22 cellular contexts compared by ENCODE assay signal in genomic region chr6:23511797-23512196, GRCh38.
"Had no signal": no experiment of that assay in that cellular context is flagged by ENCODE, and none has a peak within 500 bp of the region (broad histone marks: within the 10 kb centered on the region; RNA-seq: fewer than 3 reads in every experiment).

No MANE protein-coding gene starts in this region.

- H3K4me1 ChIP-seq: body of pancreas, heart right ventricle, lower lobe of right lung, sigmoid colon, transverse colon had no signal

- DNase-seq: activated CD4-positive, alpha-beta memory T cell treated with anti-CD3 and anti-CD28 coated beads for 36 hours; activated CD4-positive, alpha-beta T cell treated with anti-CD3 and anti-CD28 coated beads for 48 hours; activated gamma-delta T cell; anterior cingulate cortex; body of pancreas; effector CD4-positive, alpha-beta T cell; erythroblast; foreskin fibroblast; heart right ventricle; lower lobe of right lung; naive B cell; sigmoid colon; stimulated activated CD4-positive, alpha-beta T cell treated with anti-CD3 and anti-CD28 coated beads, Interleukin-15, amount 100 ng/mL, for 24 hours; T1000; transverse colon had no signal

- H3K36me3 Mint-ChIP-seq: activated CD4-positive, alpha-beta memory T cell treated with anti-CD3 and anti-CD28 coated beads for 36 hours; activated naive CD4-positive, alpha-beta T cell treated with anti-CD3 and anti-CD28 coated beads, Interleukin-2, amount 50 U/mL, for 24 hours; naive B cell; stimulated activated memory B cell treated with anti-CD40 and anti-IgM and Interleukin-4, amounts not matched to agents 10 μg/mL and 1 μg/mL and 100 μg/mL, for 72 hours had no signal

- H3K4me2 ChIP-seq: smooth muscle cell had no signal

- H3K4me1 Mint-ChIP-seq: activated naive CD4-positive, alpha-beta T cell treated with anti-CD3 and anti-CD28 coated beads, Interleukin-2, amount 50 U/mL, for 24 hours; naive B cell; neural crest cell; stimulated activated memory B cell treated with anti-CD40 and anti-IgM and Interleukin-4, amounts not matched to agents 10 μg/mL and 1 μg/mL and 100 μg/mL, for 72 hours had no signal

- ATAC-seq: body of pancreas; heart right ventricle; left lobe of liver; lower lobe of right lung; stimulated activated memory B cell treated with anti-CD40 and anti-IgM and Interleukin-4, amounts not matched to agents 10 μg/mL and 1 μg/mL and 100 μg/mL, for 72 hours had no signal

- H3K36me3 ChIP-seq: heart right ventricle, lower lobe of right lung, sigmoid colon, transverse colon had no signal

- H3K9me3 ChIP-seq: body of pancreas, heart right ventricle, lower lobe of right lung, sigmoid colon, transverse colon had no signal

- H3K27ac ChIP-seq: body of pancreas, heart right ventricle, lower lobe of right lung, sigmoid colon, transverse colon had no signal

- H3K27ac Mint-ChIP-seq: activated CD4-positive, alpha-beta memory T cell treated with anti-CD3 and anti-CD28 coated beads for 36 hours; activated naive CD4-positive, alpha-beta T cell treated with anti-CD3 and anti-CD28 coated beads, Interleukin-2, amount 50 U/mL, for 24 hours; activated T-helper 1 cell treated with anti-CD3 and anti-CD28 coated beads, Interleukin-12 subunit alpha, Interleukin-12 subunit beta, Interleukin-2, Interleukin-4 antibody, amounts not matched to agents 30 ng/mL and 10 ng/mL and 1 ng/mL, durations not matched to agents 14 hours and 24 hours and 36 hours; dendritic cell treated with granulocyte-macrophage colony-stimulating factor and Interleukin-4, amounts not matched to agents 40 ng/mL and 50 ng/mL, for 4 days; naive B cell; stimulated activated memory B cell treated with anti-CD40 and anti-IgM and Interleukin-4, amounts not matched to agents 10 μg/mL and 1 μg/mL and 100 μg/mL, for 72 hours had no signal

- H3K4me3 ChIP-seq: body of pancreas, heart right ventricle, lower lobe of right lung, sigmoid colon, smooth muscle cell, transverse colon had no signal

- H3K27me3 Mint-ChIP-seq: activated CD4-positive, alpha-beta memory T cell treated with anti-CD3 and anti-CD28 coated beads for 36 hours; dendritic cell treated with granulocyte-macrophage colony-stimulating factor and Interleukin-4, amounts not matched to agents 40 ng/mL and 50 ng/mL, for 4 days; naive B cell; stimulated activated memory B cell treated with anti-CD40 and anti-IgM and Interleukin-4, amounts not matched to agents 10 μg/mL and 1 μg/mL and 100 μg/mL, for 72 hours had no signal

- H3K4me3 Mint-ChIP-seq: activated CD4-positive, alpha-beta memory T cell treated with anti-CD3 and anti-CD28 coated beads for 36 hours; activated naive CD4-positive, alpha-beta T cell treated with anti-CD3 and anti-CD28 coated beads, Interleukin-2, amount 50 U/mL, for 24 hours; activated T-helper 1 cell treated with anti-CD3 and anti-CD28 coated beads, Interleukin-12 subunit alpha, Interleukin-12 subunit beta, Interleukin-2, Interleukin-4 antibody, amounts not matched to agents 30 ng/mL and 10 ng/mL and 1 ng/mL, durations not matched to agents 14 hours and 24 hours and 36 hours; dendritic cell treated with granulocyte-macrophage colony-stimulating factor and Interleukin-4, amounts not matched to agents 40 ng/mL and 50 ng/mL, for 4 days; naive B cell; neural crest cell; stimulated activated memory B cell treated with anti-CD40 and anti-IgM and Interleukin-4, amounts not matched to agents 10 μg/mL and 1 μg/mL and 100 μg/mL, for 72 hours had no signal

- H3K27me3 ChIP-seq: body of pancreas, heart right ventricle, sigmoid colon, transverse colon had no signal
